ENCODE assay signal across 18 cellular contexts in genomic region chr5:149413477-149414210, GRCh38. TPM values are rescaled to one million over a fixed set of nuclear protein-coding genes. Genes with fewer than 3 reads are reported as not detected.
DNase-seq lines count a peak whose midpoint lies in the region; ATAC-seq and TF ChIP-seq lines count a peak whose summit lies in the region.
"Had no signal": no experiment of that assay in that cellular context is flagged by ENCODE, and none has a peak within 500 bp of the region (broad histone marks: within the 10 kb centered on the region; RNA-seq: fewer than 3 reads in every experiment).

No MANE protein-coding gene starts in this region.

- H3K9me3 ChIP-seq in breast epithelium (no peaks in the 10 kb centered on the region), gastroesophageal sphincter (no peaks in the 10 kb centered on the region), psoas muscle (no peaks in the 10 kb centered on the region), upper lobe of right lung (no peaks in the 10 kb centered on the region)

- ATAC-seq in gastroesophageal sphincter = no peak
- ATAC-seq in psoas muscle = no peak
- ATAC-seq in upper lobe of right lung = no peak
- ATAC-seq in GM21786 (IDR thresholded peaks at IDR 0.05; ENCODE audit: unreplicated experiment) = no peak
- ATAC-seq: natural killer cell, PC-3 had no signal

- peak overlapping the region; percentile 91 to 92 for H3K27ac ChIP-seq in breast epithelium
- peak overlapping the region; percentile 93 to 100 (median 95) for H3K27ac ChIP-seq in gastroesophageal sphincter
- H3K27ac ChIP-seq in psoas muscle = peak overlapping the region; percentile 61
- peak overlapping the region; percentile 60 for H3K27ac ChIP-seq in upper lobe of right lung
- H3K27ac ChIP-seq: SK-N-MC had no signal

- H3K36me3 ChIP-seq in breast epithelium = no peaks in the 10 kb centered on the region
- peaks cover 12 to 100% of the 10 kb centered on the region in 2 donors for H3K36me3 ChIP-seq in gastroesophageal sphincter
- no peaks in the 10 kb centered on the region for H3K36me3 ChIP-seq in psoas muscle (ENCODE audit: insufficient read depth in 1 of 2, low read depth in 1 of 2)
- peaks cover 6% of the 10 kb centered on the region for H3K36me3 ChIP-seq in upper lobe of right lung

- no peaks in the 10 kb centered on the region for H3K4me1 Mint-ChIP-seq in MCF 10A (ENCODE audit: insufficient read depth, unreplicated experiment)
- H3K4me1 Mint-ChIP-seq: natural killer cell had no signal

- H3K9me3 Mint-ChIP-seq in MCF 10A (ENCODE audit: unreplicated experiment) = no peaks in the 10 kb centered on the region
- H3K9me3 Mint-ChIP-seq: natural killer cell had no signal

- WGBS in gastroesophageal sphincter (ENCODE audit: low coverage in 1 of 2), 2 donors = 26 to 30% methylated on average over 13 to 14 of the region's 16 CpGs
- WGBS in psoas muscle, 3 donors = 81 to 86% (median 83%) methylated on average over 16 of the region's 16 CpGs

- CTCF ChIA-PET in MCF 10A (lab: Yijun Ruan, JAX) = interaction anchor here (0.6 to 4.4 kb wide), 14 partner anchors 13 to 404 kb away, joined by 3 to 21 read pairs (median 4); partner anchors contain the start of gene IL17B

- H3K4me3 Mint-ChIP-seq in MCF 10A (ENCODE audit: unreplicated experiment) = no peak overlapping the region
- H3K4me3 Mint-ChIP-seq: natural killer cell had no signal

- TF ChIP-seq POLR2A in breast epithelium (IDR thresholded peaks at IDR 0.05) (no peak), gastroesophageal sphincter (IDR thresholded peaks at IDR 0.05) (peak in 1 of 2 donors; percentile 17)

- no peaks in the 10 kb centered on the region for H3K36me3 Mint-ChIP-seq in MCF 10A (ENCODE audit: insufficient read depth, unreplicated experiment)
- H3K36me3 Mint-ChIP-seq: natural killer cell had no signal

- DNase-seq in breast epithelium (ENCODE audit: low spot score in 2 of 2) = peak in 1 of 2 donors; percentile 34
- no peak for DNase-seq in MCF 10A (ENCODE audit: unreplicated experiment)
- no peak for DNase-seq in psoas muscle
- DNase-seq in upper lobe of right lung = peak; percentile 20
- DNase-seq in stimulated activated CD4-positive, alpha-beta T cell treated with anti-CD3 and anti-CD28 coated beads, Interleukin-15, amount 100 ng/mL, for 24 hours = no peak
- no peak for DNase-seq in NCI-H2196 (lab: John Stamatoyannopoulos, UW; ENCODE audit: unreplicated experiment)
- DNase-seq: 8988T; activated CD4-positive, alpha-beta T cell treated with anti-CD3 and anti-CD28 coated beads for 48 hours; activated CD8-positive, alpha-beta memory T cell treated with anti-CD3 and anti-CD28 coated beads, Interleukin-2, amount 50 U/mL, for 4 hours; activated naive CD4-positive, alpha-beta T cell; natural killer cell; NCI-H187 treated with DMSO at 0.1 percent for 48 hours; NCI-H526; PC-3 had no signal

- H3K27me3 ChIP-seq in breast epithelium = no peaks in the 10 kb centered on the region
- no peaks in the 10 kb centered on the region for H3K27me3 ChIP-seq in gastroesophageal sphincter
- H3K27me3 ChIP-seq in psoas muscle (ENCODE audit: insufficient read depth in 3 of 3, low read length in 2 of 3) = no peaks in the 10 kb centered on the region
- H3K27me3 ChIP-seq in upper lobe of right lung = no peaks in the 10 kb centered on the region

- intact Hi-C loops in breast epithelium (cut with DNase I; ENCODE audit: low total_unique reads) = no loop called here
- intact Hi-C loops in MCF 10A (cut with micrococcal nuclease) = no loop called here
- intact Hi-C loops in psoas muscle (cut with DNase I) = no loop called here
- intact Hi-C loops in upper lobe of right lung (cut with DNase I) = no loop called here

- POLR2A ChIA-PET in MCF 10A (lab: Yijun Ruan, JAX) = interaction anchor here (0.7 to 1.7 kb wide), 2 partner anchors 11 to 19 kb away, joined by 3 to 6 read pairs; no protein-coding TSS in a partner anchor

- TF ChIP-seq CTCF in breast epithelium (IDR thresholded peaks at IDR 0.05) = no peak
- TF ChIP-seq CTCF in MCF 10A (IDR thresholded peaks at IDR 0.05; ENCODE audit: unreplicated experiment) = no peak
- no peak for TF ChIP-seq CTCF in gastroesophageal sphincter (IDR thresholded peaks at IDR 0.05)
- TF ChIP-seq CTCF in psoas muscle (IDR thresholded peaks at IDR 0.05) = no peak
- no peak for TF ChIP-seq CTCF in upper lobe of right lung (IDR thresholded peaks at IDR 0.05)

- no peak for TF ChIP-seq EP300 in gastroesophageal sphincter (IDR thresholded peaks at IDR 0.05)

- peaks cover 0 to 12% of the 10 kb centered on the region in 2 donors for H3K4me1 ChIP-seq in breast epithelium
- H3K4me1 ChIP-seq in gastroesophageal sphincter = peaks cover 0 to 70% (median 30%) of the 10 kb centered on the region in 3 donors
- no peaks in the 10 kb centered on the region for H3K4me1 ChIP-seq in psoas muscle
- peaks cover 33% of the 10 kb centered on the region for H3K4me1 ChIP-seq in upper lobe of right lung

- H3K27ac Mint-ChIP-seq in MCF 10A (ENCODE audit: low read depth, unreplicated experiment) = no peak overlapping the region
- H3K27ac Mint-ChIP-seq: natural killer cell had no signal

- H3K27me3 Mint-ChIP-seq in MCF 10A (ENCODE audit: insufficient read depth, unreplicated experiment) = peaks cover 14% of the 10 kb centered on the region

- BruUV-seq in MCF 10A (replicated peaks; lab: Mats Ljungman, UMichigan) = no TSS peak

- H3K4me3 ChIP-seq in breast epithelium (peak overlapping the region; percentile 42 to 76 (median 67)), gastroesophageal sphincter (peak overlapping the region; percentile 74 to 84), psoas muscle (peak overlapping the region; percentile 59), upper lobe of right lung (peak overlapping the region; percentile 55)
- H3K4me3 ChIP-seq: SK-N-MC had no signal

RNA-seq across cellular contexts. Expression of gene IL17B, which starts 34.6 kb away (rescaled TPM):
- 1 to 10 TPM in 2 of 3 donors, under 1 TPM in 1; 0.64 to 5.6 (median 5.4) TPM for total RNA-seq in breast epithelium
- total RNA-seq in MCF 10A (2022) = not detected in 2 replicates
- 1 to 10 TPM; 2.3 to 7.2 (median 4.0) TPM for total RNA-seq in gastroesophageal sphincter
- under 1 TPM in 1 of 4 donors, not detected in 3; 0.58 TPM for total RNA-seq in psoas muscle
- polyA plus RNA-seq in psoas muscle = under 1 TPM in 2 of 3 donors, not detected in 1; 0.08 to 0.42 TPM
- not detected for total RNA-seq in upper lobe of right lung
- total RNA-seq: natural killer cell, PC-3, temporal lobe had no signal

RNA-seq across cellular contexts. Expression of gene PCYOX1L, which starts 55.8 kb away (rescaled TPM):
- total RNA-seq in breast epithelium (1 to 10 TPM; 3.2 to 6.6 (median 5.2) TPM), MCF 10A (2022) (7.7 and 8.0 TPM in 2 replicates), gastroesophageal sphincter (1 to 10 TPM; 2.5 to 4.7 (median 3.8) TPM), psoas muscle (1 to 10 TPM in 1 of 4 donors, under 1 TPM in 3; 0.65 to 2.7 (median 0.84) TPM), upper lobe of right lung (6.6 TPM)
- polyA plus RNA-seq in psoas muscle = 1 to 10 TPM in 1 of 3 donors, under 1 TPM in 2; 0.28 to 1.1 (median 0.70) TPM
